ENCODE assay signal across 1 cellular context in the genomic region with DNA sequence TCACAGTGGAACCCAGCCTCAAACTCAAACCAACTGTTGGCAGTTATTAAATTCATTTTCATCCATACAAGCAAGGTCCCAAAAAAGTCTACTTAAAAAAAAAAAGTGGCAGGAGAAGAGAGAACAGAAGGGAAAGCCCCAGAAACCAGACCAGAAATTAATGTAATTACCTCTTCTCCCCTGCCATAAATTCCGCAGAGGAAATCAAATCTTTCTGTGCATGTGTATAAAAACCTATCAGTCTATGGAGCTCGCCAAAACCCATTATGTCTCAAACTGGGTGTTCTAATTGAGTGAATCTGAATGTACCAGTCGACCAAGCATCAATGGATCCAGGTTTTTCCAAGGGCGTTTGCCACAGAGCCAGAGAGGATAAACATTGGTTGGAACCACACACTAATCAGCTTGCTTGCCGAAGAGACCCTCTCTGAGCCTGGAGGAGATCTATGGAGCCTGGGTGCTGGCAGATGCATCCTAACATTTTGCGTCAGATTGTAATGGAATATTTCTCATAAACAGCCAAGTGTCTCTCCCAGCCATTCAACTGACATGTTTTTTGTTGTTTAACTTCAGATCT.
TF ChIP-seq lines count a peak whose summit lies in the region.

No MANE protein-coding gene starts in this region.

TF ChIP-seq in GM12891, 5 proteins besides CTCF, POLR2A, EP300 and RAD21:
- no peak for TF ChIP-seq POLR2AphosphoS5 (IDR thresholded peaks at IDR 0.05; ENCODE audit: low read depth, low read length)
- no peak for TF ChIP-seq TAF1 (IDR thresholded peaks at IDR 0.05; ENCODE audit: low read depth, low read length)
- no peak for TF ChIP-seq POU2F2 (IDR thresholded peaks at IDR 0.05; ENCODE audit: low read depth, low read length)
- no peak for TF ChIP-seq SPI1 (IDR thresholded peaks at IDR 0.05; ENCODE audit: low read depth, low read length)
